Comparison of ENCODE assay signal across 1 cellular context in the genomic region with DNA sequence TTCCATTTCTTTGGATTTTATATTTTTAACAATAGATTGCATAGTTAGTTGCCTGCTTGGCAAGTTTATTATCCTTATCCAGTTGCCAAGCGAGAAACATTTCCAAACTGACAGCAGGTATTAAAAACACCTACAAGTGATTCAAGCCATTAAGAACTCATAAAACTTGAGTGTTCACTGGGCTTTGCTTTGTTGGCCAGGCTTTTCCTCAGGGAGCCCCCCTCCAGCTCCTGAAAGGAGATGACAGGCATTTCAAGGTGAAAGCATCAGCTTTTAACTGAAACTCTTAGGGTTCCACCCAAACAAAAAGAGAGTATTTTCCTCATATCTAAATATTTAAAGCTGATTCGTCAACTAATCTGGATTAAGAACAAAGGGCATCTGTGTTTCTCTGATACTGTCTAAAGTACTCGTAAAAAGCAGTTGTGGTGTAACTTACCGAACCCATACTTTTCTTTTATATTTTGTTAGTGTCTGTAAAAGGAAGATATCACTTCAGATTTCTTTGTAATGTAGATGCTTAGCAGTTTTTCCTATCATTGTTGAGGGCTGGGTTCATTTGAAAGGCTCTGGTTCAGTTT.
TF ChIP-seq lines count a peak whose summit lies in the region.

No MANE protein-coding gene starts in this region.

TF ChIP-seq in H1, 55 proteins besides CTCF, POLR2A, EP300 and RAD21:
- TF ChIP-seq, protein P1, sequence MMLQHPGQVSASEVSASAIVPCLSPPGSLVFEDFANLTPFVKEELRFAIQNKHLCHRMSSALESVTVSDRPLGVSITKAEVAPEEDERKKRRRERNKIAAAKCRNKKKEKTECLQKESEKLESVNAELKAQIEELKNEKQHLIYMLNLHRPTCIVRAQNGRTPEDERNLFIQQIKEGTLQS (IDR thresholded peaks at IDR 0.05; ENCODE audit: insufficient read depth, low read depth, low read length), result no peak
- TF ChIP-seq YY1 (IDR thresholded peaks at IDR 0.05; ENCODE audit: low read depth, low read length) (no peak), EZH2 (IDR thresholded peaks at IDR 0.05; ENCODE audit: low read depth, low read length, severe bottlenecking) (no peak), CREB1 (IDR thresholded peaks at IDR 0.05) (no peak), HDAC6 (IDR thresholded peaks at IDR 0.05; ENCODE audit: low read depth, low read length) (no peak), SIN3A (conservative IDR thresholded peaks at IDR 0.05 in 1 of 2, IDR thresholded peaks at IDR 0.05 in 1 of 2; ENCODE audit: low read depth in 1 of 2, low read length in 2 of 2) (no peak)
